In genomic region chr14:69151458-69152180, GRCh38 we compare ENCODE assay signal across 8 cellular contexts.
A peak's percentile ranks its signal among the peaks of the same experiment; 100 is the strongest.
DNase-seq lines count a peak whose midpoint lies in the region; ATAC-seq and TF ChIP-seq lines count a peak whose summit lies in the region.

No MANE protein-coding gene starts in this region.

- peak overlapping the region; percentile 93 for H3K4me3 ChIP-seq in fibroblast of pulmonary artery (replicated peaks; ENCODE audit: low read depth, low read length)

- TF ChIP-seq POLR2A in Raji (IDR thresholded peaks at IDR 0.05; ENCODE audit: insufficient read depth, low read depth, low read length), result peak; percentile 48

- H3K4me3 Mint-ChIP-seq in nephron, result peak overlapping the region; percentile 88 to 98 (median 91)
- peak overlapping the region; percentile 96 for H3K4me3 Mint-ChIP-seq in stimulated activated naive CD8-positive, alpha-beta T cell treated with anti-CD3 and anti-CD28 coated beads, Interleukin-15, Interleukin-2, amounts not matched to agents 100 ng/mL and 50 ng/mL, for 24 hours

- TF ChIP-seq CTCF in fibroblast of pulmonary artery (IDR thresholded peaks at IDR 0.05; ENCODE audit: low read length, missing control alignments) (peak; percentile 13), nephron (IDR thresholded peaks at IDR 0.05; ENCODE audit: unreplicated experiment in 3 of 3) (peak; percentile 51 to 60 (median 59))

- DNase-seq in COLO668 (lab: John Stamatoyannopoulos, UW; ENCODE audit: unreplicated experiment), result peak; percentile 90
- DNase-seq in KBM-7, result peak; percentile 78
- peak; percentile 67 for DNase-seq in activated effector memory CD4-positive, alpha-beta T cell treated with Interleukin-2 at 50 U/mL for 16 hours
- DNase-seq in fibroblast of pulmonary artery (ENCODE audit: low read depth), result peak; percentile 63

- H3K4me1 Mint-ChIP-seq in nephron, result peaks cover 32% of the 10 kb centered on the region
- peaks cover 49% of the 10 kb centered on the region for H3K4me1 Mint-ChIP-seq in stimulated activated naive CD8-positive, alpha-beta T cell treated with anti-CD3 and anti-CD28 coated beads, Interleukin-15, Interleukin-2, amounts not matched to agents 100 ng/mL and 50 ng/mL, for 24 hours (ENCODE audit: low read depth)

- peaks cover 20% of the 10 kb centered on the region for H3K36me3 Mint-ChIP-seq in nephron (ENCODE audit: low read depth)
- peaks cover 26% of the 10 kb centered on the region for H3K36me3 Mint-ChIP-seq in stimulated activated naive CD8-positive, alpha-beta T cell treated with anti-CD3 and anti-CD28 coated beads, Interleukin-15, Interleukin-2, amounts not matched to agents 100 ng/mL and 50 ng/mL, for 24 hours (ENCODE audit: low read depth)

- no peaks in the 10 kb centered on the region for H3K9me3 Mint-ChIP-seq in nephron
- no peaks in the 10 kb centered on the region for H3K9me3 Mint-ChIP-seq in stimulated activated naive CD8-positive, alpha-beta T cell treated with anti-CD3 and anti-CD28 coated beads, Interleukin-15, Interleukin-2, amounts not matched to agents 100 ng/mL and 50 ng/mL, for 24 hours

- peaks cover 7% of the 10 kb centered on the region for H3K27me3 Mint-ChIP-seq in nephron (ENCODE audit: low read depth)
- H3K27me3 Mint-ChIP-seq in stimulated activated naive CD8-positive, alpha-beta T cell treated with anti-CD3 and anti-CD28 coated beads, Interleukin-15, Interleukin-2, amounts not matched to agents 100 ng/mL and 50 ng/mL, for 24 hours, result peaks cover 3% of the 10 kb centered on the region

- peak overlapping the region; percentile 64 to 98 (median 97) for H3K27ac Mint-ChIP-seq in nephron
- peak overlapping the region; percentile 90 for H3K27ac Mint-ChIP-seq in stimulated activated naive CD8-positive, alpha-beta T cell treated with anti-CD3 and anti-CD28 coated beads, Interleukin-15, Interleukin-2, amounts not matched to agents 100 ng/mL and 50 ng/mL, for 24 hours

- in situ Hi-C loops in KBM-7 (cut with MboI; ENCODE audit: low pct_unique_long_range_greater_than_20kb, low sequenced_read_pairs), result no loop called here

- peak; percentile 50 for ATAC-seq in GM21423 (IDR thresholded peaks at IDR 0.05; ENCODE audit: unreplicated experiment)

Comparison
In these comparisons a context has a peak if more than half of its experiments do, and no peak if none do; other contexts are left out.
1. Peak in every context shown above with its lines: DNase-seq, ATAC-seq and H3K4me3 ChIP-seq.